ENCODE assay signal across 21 cellular contexts in the genomic region with DNA sequence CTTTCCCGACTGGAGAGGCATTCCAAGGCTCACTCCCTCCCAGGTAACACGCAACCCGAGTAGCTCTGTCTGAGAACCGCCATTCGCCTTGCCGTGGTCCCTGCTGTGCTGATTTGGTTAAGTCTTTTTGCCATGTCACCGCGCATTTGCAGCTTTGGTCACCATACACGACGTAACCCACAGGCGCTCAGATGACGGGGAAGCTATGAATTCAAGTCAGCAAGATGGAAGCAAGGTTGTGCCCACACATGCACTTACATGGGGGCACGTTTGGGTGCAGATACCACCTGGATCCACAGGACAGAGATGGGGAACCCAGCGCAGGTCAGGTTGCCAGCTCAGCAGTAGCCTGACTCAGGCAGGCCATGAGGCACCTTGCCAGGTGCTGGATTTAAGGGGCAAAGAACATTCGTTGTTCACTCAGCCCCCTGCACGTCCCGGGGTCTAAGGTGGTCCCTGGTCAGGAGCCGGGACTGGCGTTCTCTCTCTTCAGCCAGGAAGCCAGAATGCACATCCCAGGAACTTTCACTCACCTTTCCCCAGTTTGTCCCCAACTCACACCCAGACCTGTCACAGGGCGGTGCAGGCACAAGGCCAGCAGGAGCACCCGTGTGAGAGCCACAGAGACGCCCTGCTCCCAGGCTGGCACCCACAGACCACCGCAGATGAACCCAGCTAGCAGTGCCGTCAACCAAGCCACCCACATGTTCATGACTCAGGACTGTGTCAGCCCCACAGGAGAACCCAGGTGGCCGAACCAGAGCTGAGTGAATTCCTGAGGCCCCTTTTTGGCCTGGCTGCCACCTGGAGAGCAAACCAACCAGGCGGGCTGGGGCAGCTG. TPM values are rescaled to one million over a fixed set of nuclear protein-coding genes. Genes with fewer than 3 reads are reported as not detected.
DNase-seq lines count a peak whose midpoint lies in the region; ATAC-seq and TF ChIP-seq lines count a peak whose summit lies in the region.
"Had no signal": no experiment of that assay in that cellular context is flagged by ENCODE, and none has a peak within 500 bp of the region (broad histone marks: within the 10 kb centered on the region; RNA-seq: fewer than 3 reads in every experiment).

No MANE protein-coding gene starts in this region.

- H3K79me2 ChIP-seq in GM23248 (ENCODE audit: insufficient read depth) = peaks cover 94% of the 10 kb centered on the region

- H2AFZ ChIP-seq in GM23248 = no peak overlapping the region

- H3K4me1 Mint-ChIP-seq in activated naive CD8-positive, alpha-beta T cell treated with anti-CD3 and anti-CD28 coated beads, Interleukin-2, amount 50 U/mL, for 24 hours = peaks cover 5% of the 10 kb centered on the region
- H3K4me1 Mint-ChIP-seq: B cell had no signal

- no peak overlapping the region for H3K4me3 Mint-ChIP-seq in activated naive CD8-positive, alpha-beta T cell treated with anti-CD3 and anti-CD28 coated beads, Interleukin-2, amount 50 U/mL, for 24 hours
- H3K4me3 Mint-ChIP-seq: B cell had no signal

- H3K4me2 ChIP-seq in GM23248 (ENCODE audit: unreplicated experiment) = no peak overlapping the region

- H3K9me2 ChIP-seq in GM23248 (ENCODE audit: insufficient read depth) = no peaks in the 10 kb centered on the region

- no peaks in the 10 kb centered on the region for H3K27me3 Mint-ChIP-seq in activated naive CD8-positive, alpha-beta T cell treated with anti-CD3 and anti-CD28 coated beads, Interleukin-2, amount 50 U/mL, for 24 hours
- H3K27me3 Mint-ChIP-seq: B cell had no signal

- peak; percentile 66 for ATAC-seq in activated naive CD8-positive, alpha-beta T cell treated with anti-CD3 and anti-CD28 coated beads, Interleukin-2, amount 50 U/mL, for 24 hours

- H3K9ac ChIP-seq in GM23248 = no peak overlapping the region

- no peaks in the 10 kb centered on the region for H3K27me3 ChIP-seq in GM23248 (replicated peaks; ENCODE audit: insufficient read depth)
- H3K27me3 ChIP-seq: neutrophil had no signal

- peaks cover 7% of the 10 kb centered on the region; the same call in 1 of the 2 replicates for H3F3A ChIP-seq in GM23248 (ENCODE audit: insufficient read depth)

- peaks cover 5% of the 10 kb centered on the region for H3K9me3 Mint-ChIP-seq in activated naive CD8-positive, alpha-beta T cell treated with anti-CD3 and anti-CD28 coated beads, Interleukin-2, amount 50 U/mL, for 24 hours

- TF ChIP-seq CTCF in GM10266 (IDR thresholded peaks at IDR 0.05; ENCODE audit: control insufficient read depth, insufficient read depth, low read depth, missing control alignments) = no peak

- 84 to 87% methylated on average over 26 of the region's 26 CpGs for WGBS in GM23248 (ENCODE audit: low coverage in 1 of 2, low lambda C conversion rate in 2 of 2, missing lambda C conversion rate in 2 of 2), 2 experiments

- H3K27ac ChIP-seq in GM23248 = no peak overlapping the region
- H3K27ac ChIP-seq: 22Rv1, neutrophil had no signal

- in situ Hi-C loops in GM23248 (cut with MboI) = no loop called here

- H3K36me3 ChIP-seq in GM23248 (ENCODE audit: low read depth) = no peaks in the 10 kb centered on the region
- H3K36me3 ChIP-seq: neutrophil had no signal

- no peaks in the 10 kb centered on the region for H3K9me3 ChIP-seq in GM23248 (ENCODE audit: low read depth)
- H3K9me3 ChIP-seq: neutrophil had no signal

- H3K36me3 Mint-ChIP-seq in activated naive CD8-positive, alpha-beta T cell treated with anti-CD3 and anti-CD28 coated beads, Interleukin-2, amount 50 U/mL, for 24 hours (ENCODE audit: low read depth) = no peaks in the 10 kb centered on the region

- H4K20me1 ChIP-seq in GM23248 (ENCODE audit: insufficient read depth) = no peaks in the 10 kb centered on the region; the same call in 1 of the 2 replicates

- H3K27ac Mint-ChIP-seq in activated naive CD8-positive, alpha-beta T cell treated with anti-CD3 and anti-CD28 coated beads, Interleukin-2, amount 50 U/mL, for 24 hours = no peak overlapping the region
- H3K27ac Mint-ChIP-seq: B cell had no signal

- H3K4me1 ChIP-seq in GM23248 (ENCODE audit: insufficient read depth) = no peaks in the 10 kb centered on the region

- DNase-seq in activated CD4-positive, CD25-positive, alpha-beta regulatory T cell treated with anti-CD3 and anti-CD28 coated beads, Interleukin-2, amount 50 U/mL, for 72 hours = peak; percentile 23
- no peak for DNase-seq in activated CD4-positive, CD25-positive, alpha-beta regulatory T cell (lab: John Stamatoyannopoulos, UW)
- DNase-seq in GM23248 = peak; percentile 16
- no peak for DNase-seq in activated naive CD8-positive, alpha-beta T cell treated with anti-CD3 and anti-CD28 coated beads, Interleukin-2, amount 50 U/mL, for 24 hours
- DNase-seq in posterior vena cava (ENCODE audit: low spot score) = peak; percentile 75
- DNase-seq in GM10266 (ENCODE audit: extremely low spot score) = no peak
- DNase-seq in iPS-NIHi7 (ENCODE audit: extremely low spot score) = no peak
- no peak for DNase-seq in T-helper 1 cell
- DNase-seq: activated gamma-delta T cell; central memory CD4-positive, alpha-beta T cell; EL; H7; NCI-H1092 treated with DMSO at 0.1 percent for 48 hours; NCI-H526; retina; SIG-M5; stimulated activated naive CD4-positive, alpha-beta T cell; trophoblast cell had no signal

- intact Hi-C loops in posterior vena cava (cut with DNase I) = no loop called here

- H3K4me3 ChIP-seq in GM23248 = no peak overlapping the region

RNA-seq across cellular contexts. Expression of a gene that starts 19.9 kb away (rescaled TPM):
- total RNA-seq in GM23248 (2014; rRNA removed; shearing (Covaris generic)) = 29.4 and 36.2 TPM in 2 replicates
- polyA plus RNA-seq in GM23248 (2016; fragmentation: Nextera tagmentation; extraction: Ambion mirVana) = 6.1 and 7.7 TPM in 2 replicates
- total RNA-seq in posterior vena cava = 10 to 100 TPM; 39.7 to 62.7 TPM

Comparison
In these comparisons a context has a peak if more than half of its experiments do, and no peak if none do; other contexts are left out.
1. DNase-seq: peak in activated CD4-positive, CD25-positive, alpha-beta regulatory T cell treated with anti-CD3 and anti-CD28 coated beads, Interleukin-2, amount 50 U/mL, for 72 hours (single experiment), GM23248 (single experiment) and posterior vena cava (single experiment); none in activated CD4-positive, CD25-positive, alpha-beta regulatory T cell (0 of 4), activated naive CD8-positive, alpha-beta T cell treated with anti-CD3 and anti-CD28 coated beads, Interleukin-2, amount 50 U/mL, for 24 hours (single experiment), GM10266 (single experiment), iPS-NIHi7 (single experiment) and T-helper 1 cell (0 of 5).